ENCODE assay signal across 16 cellular contexts in genomic region chr11:28581286-28582242, GRCh38.
DNase-seq lines count a peak whose midpoint lies in the region; ATAC-seq, FAIRE-seq and TF ChIP-seq lines count a peak whose summit lies in the region.
"Had no signal": no experiment of that assay in that cellular context is flagged by ENCODE, and none has a peak within 500 bp of the region (broad histone marks: within the 10 kb centered on the region; RNA-seq: fewer than 3 reads in every experiment).

No MANE protein-coding gene starts in this region.

- TF ChIP-seq CTCF in SK-N-SH (IDR thresholded peaks at IDR 0.05) (peak; percentile 22; the same call in 1 of the 2 replicates), fibroblast of villous mesenchyme (IDR thresholded peaks at IDR 0.05; ENCODE audit: insufficient read depth, low read depth, low read length) (no peak), type B pancreatic cell (conservative IDR thresholded peaks at IDR 0.05) (peak; percentile 37), heart left ventricle (IDR thresholded peaks at IDR 0.05) (peak in 1 of 12 donors; percentile 14)

- TF ChIP-seq RAD21 in SK-N-SH (IDR thresholded peaks at IDR 0.05; ENCODE audit: low read length) = no peak

- no peaks in the 10 kb centered on the region for H3K27me3 ChIP-seq in SK-N-SH (ENCODE audit: insufficient read depth)
- H3K27me3 ChIP-seq in heart left ventricle = no peaks in the 10 kb centered on the region
- H3K27me3 ChIP-seq: stomach had no signal

- H3K9me3 Mint-ChIP-seq in type B pancreatic cell = peaks cover 9% of the 10 kb centered on the region
- H3K9me3 Mint-ChIP-seq: nephron had no signal

- TF ChIP-seq POLR2A in H54 (IDR thresholded peaks at IDR 0.05; ENCODE audit: low read depth, low read length) = no peak
- TF ChIP-seq POLR2A in heart left ventricle (IDR thresholded peaks at IDR 0.05) = no peak

- H3K4me1 Mint-ChIP-seq in type B pancreatic cell (ENCODE audit: unreplicated experiment) = no peaks in the 10 kb centered on the region
- H3K4me1 Mint-ChIP-seq: nephron had no signal

- no peaks in the 10 kb centered on the region for H4K20me1 ChIP-seq in SK-N-SH (ENCODE audit: insufficient read depth)

- FAIRE-seq in H54 (lab: Jason Lieb, UNC) = no peak
- FAIRE-seq: endometrium, HepG2 had no signal

- H3K79me2 ChIP-seq in SK-N-SH (ENCODE audit: insufficient read depth) = no peaks in the 10 kb centered on the region

- no peak overlapping the region for H3K4me2 ChIP-seq in SK-N-SH

- H3K4me3 Mint-ChIP-seq in type B pancreatic cell = no peak overlapping the region
- H3K4me3 Mint-ChIP-seq: nephron had no signal

- H2AFZ ChIP-seq in SK-N-SH (ENCODE audit: low read depth) = no peak overlapping the region

- CTCF ChIA-PET in SK-N-SH (lab: Yijun Ruan, JAX) = no interaction called here

- H3K36me3 ChIP-seq in SK-N-SH (replicated peaks in 1 of 2; ENCODE audit: control insufficient read depth in 1 of 2, insufficient read depth in 2 of 2, low read length in 1 of 2) (no peaks in the 10 kb centered on the region), heart left ventricle (no peaks in the 10 kb centered on the region)
- H3K36me3 ChIP-seq: stomach had no signal

- no peak overlapping the region for H3K9ac ChIP-seq in SK-N-SH

- no peak overlapping the region for H3K27ac Mint-ChIP-seq in type B pancreatic cell
- H3K27ac Mint-ChIP-seq: nephron had no signal

- no peak for TF ChIP-seq EP300 in SK-N-SH (IDR thresholded peaks at IDR 0.05; ENCODE audit: borderline replicate concordance in 1 of 2, low read depth in 1 of 2, low read length in 1 of 2)

- no peaks in the 10 kb centered on the region for H3K27me3 Mint-ChIP-seq in type B pancreatic cell

- no peaks in the 10 kb centered on the region for H3K36me3 Mint-ChIP-seq in type B pancreatic cell

- H3K9me2 ChIP-seq in SK-N-SH = no peaks in the 10 kb centered on the region

- H3F3A ChIP-seq in SK-N-SH (replicated peaks; ENCODE audit: insufficient read depth) = no peaks in the 10 kb centered on the region

- no peaks in the 10 kb centered on the region for H3K9me3 ChIP-seq in SK-N-SH
- H3K9me3 ChIP-seq in heart left ventricle = no peaks in the 10 kb centered on the region
- H3K9me3 ChIP-seq: stomach had no signal

- no peaks in the 10 kb centered on the region; a peak in 1 of 4 replicates for H3K4me1 ChIP-seq in SK-N-SH (ENCODE audit: control insufficient read depth in 1 of 2, insufficient read depth in 2 of 2, low read depth in 1 of 2, low read length in 1 of 2)
- H3K4me1 ChIP-seq in heart left ventricle = no peaks in the 10 kb centered on the region
- H3K4me1 ChIP-seq: stomach had no signal

- no peak overlapping the region for H3K4me3 ChIP-seq in SK-N-SH (ENCODE audit: low read depth in 2 of 2, low read length in 1 of 2)
- H3K4me3 ChIP-seq in fibroblast of villous mesenchyme (ENCODE audit: low read depth, low read length) = no peak overlapping the region
- no peak overlapping the region for H3K4me3 ChIP-seq in heart left ventricle
- H3K4me3 ChIP-seq: stomach had no signal

- H3K27ac ChIP-seq in SK-N-SH (ENCODE audit: low read depth in 2 of 2, low read length in 1 of 2) (no peak overlapping the region), heart left ventricle (no peak overlapping the region)
- H3K27ac ChIP-seq: stomach had no signal

- POLR2A ChIA-PET in SK-N-SH (lab: Yijun Ruan, JAX) = no interaction called here

- intact Hi-C loops in heart left ventricle (cut with DNase I) = no loop called here

- WGBS in SK-N-SH (ENCODE audit: low lambda C conversion rate) = 76% methylated on average over 17 of the region's 17 CpGs
- 77 to 80% (median 78%) methylated on average over 17 of the region's 17 CpGs for WGBS in heart left ventricle, 4 donors

- no peak for ATAC-seq in heart left ventricle
- ATAC-seq: HepG2, left lobe of liver, right cardiac atrium had no signal

- DNase-seq in H54 (ENCODE audit: insufficient read length, low spot score) = peak; percentile 0
- no peak for DNase-seq in SK-N-SH
- peak; percentile 45 for DNase-seq in fibroblast of villous mesenchyme (ENCODE audit: low read depth)
- DNase-seq in type B pancreatic cell (ENCODE audit: extremely low spot score, unreplicated experiment) = no peak
- DNase-seq in heart left ventricle = no peak
- DNase-seq in stimulated activated CD8-positive, alpha-beta memory T cell treated with anti-CD3 and anti-CD28 coated beads, Interleukin-4, amount 100 ng/mL, for 48 hours = no peak
- DNase-seq in NCI-H1092 (lab: John Stamatoyannopoulos, UW) = no peak
- DNase-seq: activated effector memory CD4-positive, alpha-beta T cell treated with Interleukin-2 at 50 U/mL for 16 hours; NCI-H1105; NCI-H510A; right cardiac atrium; stomach had no signal

TF ChIP-seq in SK-N-SH, 30 proteins besides CTCF, POLR2A, EP300 and RAD21:
- TF ChIP-seq CHD2 (IDR thresholded peaks at IDR 0.05; ENCODE audit: low read length, partially characterized antibody) = no peak
- TF ChIP-seq TAF1 (IDR thresholded peaks at IDR 0.05; ENCODE audit: borderline replicate concordance, low read depth, low read length) = no peak
- no peak for TF ChIP-seq FOXM1 (IDR thresholded peaks at IDR 0.05; ENCODE audit: low read depth)
- no peak for TF ChIP-seq EZH2phosphoT487 (IDR thresholded peaks at IDR 0.05; ENCODE audit: borderline replicate concordance, low read depth)
- TF ChIP-seq YY1 (IDR thresholded peaks at IDR 0.05; ENCODE audit: low read depth) = no peak
- TF ChIP-seq GABPA (IDR thresholded peaks at IDR 0.05; ENCODE audit: low read depth) = no peak
- TF ChIP-seq REST (IDR thresholded peaks at IDR 0.05; ENCODE audit: low read depth, low read length) = no peak
- TF ChIP-seq USF2 (IDR thresholded peaks at IDR 0.05; ENCODE audit: borderline replicate concordance, low read depth, low read length) = no peak
- no peak for TF ChIP-seq SIN3A (IDR thresholded peaks at IDR 0.05; ENCODE audit: borderline replicate concordance, low read depth, low read length)
- no peak for TF ChIP-seq NRF1 (IDR thresholded peaks at IDR 0.05; ENCODE audit: low read depth, low read length)
- TF ChIP-seq, protein P1, sequence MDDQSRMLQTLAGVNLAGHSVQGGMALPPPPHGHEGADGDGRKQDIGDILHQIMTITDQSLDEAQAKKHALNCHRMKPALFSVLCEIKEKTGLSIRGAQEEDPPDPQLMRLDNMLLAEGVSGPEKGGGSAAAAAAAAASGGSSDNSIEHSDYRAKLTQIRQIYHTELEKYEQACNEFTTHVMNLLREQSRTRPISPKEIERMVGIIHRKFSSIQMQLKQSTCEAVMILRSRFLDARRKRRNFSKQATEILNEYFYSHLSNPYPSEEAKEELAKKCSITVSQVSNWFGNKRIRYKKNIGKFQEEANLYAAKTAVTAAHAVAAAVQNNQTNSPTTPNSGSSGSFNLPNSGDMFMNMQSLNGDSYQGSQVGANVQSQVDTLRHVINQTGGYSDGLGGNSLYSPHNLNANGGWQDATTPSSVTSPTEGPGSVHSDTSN (IDR thresholded peaks at IDR 0.05) = no peak
- TF ChIP-seq JUND (IDR thresholded peaks at IDR 0.05) = no peak
- no peak for TF ChIP-seq POLR2AphosphoS5 (IDR thresholded peaks at IDR 0.05; ENCODE audit: low read depth, low read length)
- no peak for TF ChIP-seq NFIC (IDR thresholded peaks at IDR 0.05; ENCODE audit: borderline replicate concordance)

Comparison
In these comparisons a context has a peak if more than half of its experiments do, and no peak if none do; other contexts are left out.
1. DNase-seq: peak in H54 (single experiment) and fibroblast of villous mesenchyme (single experiment); none in SK-N-SH (single experiment), type B pancreatic cell (single experiment), heart left ventricle (0 of 5), stimulated activated CD8-positive, alpha-beta memory T cell treated with anti-CD3 and anti-CD28 coated beads, Interleukin-4, amount 100 ng/mL, for 48 hours (single experiment) and NCI-H1092 (single experiment).